In the genomic region with DNA sequence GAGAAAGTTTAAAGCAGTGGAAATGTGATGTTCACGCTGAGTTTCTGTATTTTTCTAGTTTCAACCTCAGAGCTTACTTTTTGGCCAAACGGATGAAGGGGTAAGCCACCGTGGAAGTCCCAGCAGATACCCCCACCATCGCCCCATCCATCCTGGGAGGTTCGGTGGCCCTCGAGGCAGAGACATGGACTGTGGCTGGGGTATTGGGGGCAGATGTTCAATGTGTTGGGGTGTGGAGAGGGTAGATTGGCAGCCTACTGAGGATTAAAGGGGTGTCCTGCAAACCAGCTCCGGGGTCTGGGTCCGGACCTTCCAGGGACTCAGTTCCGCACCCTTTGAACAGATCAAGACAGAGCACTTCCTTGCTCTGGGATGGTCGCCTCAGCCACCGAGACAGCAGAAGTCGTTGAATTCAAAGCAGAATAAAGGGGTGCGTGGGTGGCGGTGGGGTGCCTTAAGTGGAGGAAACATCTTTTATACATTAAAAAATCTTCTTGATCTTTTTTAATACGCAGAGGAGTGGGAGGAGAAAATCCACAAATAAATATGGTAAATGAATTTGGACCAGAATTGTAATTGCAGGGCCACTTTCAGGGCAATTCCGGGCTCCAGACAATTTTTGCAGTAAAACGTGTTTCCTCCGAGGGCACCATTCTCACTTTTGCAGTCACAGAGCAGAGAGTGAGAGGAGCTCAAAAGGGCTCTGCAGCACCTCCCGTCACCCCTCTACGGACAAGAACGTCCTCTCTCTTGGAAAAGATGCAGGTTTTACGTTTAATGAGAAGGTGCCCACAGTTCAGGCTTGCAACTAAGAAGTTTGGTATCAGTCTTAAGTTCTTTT, we compare ENCODE assay signal across 10 cellular contexts. TPM values are rescaled to one million over a fixed set of nuclear protein-coding genes. Genes with fewer than 3 reads are reported as not detected.
DNase-seq lines count a peak whose midpoint lies in the region; ATAC-seq lines count a peak whose summit lies in the region.
"Had no signal": no experiment of that assay in that cellular context is flagged by ENCODE, and none has a peak within 500 bp of the region (broad histone marks: within the 10 kb centered on the region; RNA-seq: fewer than 3 reads in every experiment).

No MANE protein-coding gene starts in this region.

- H3K4me3 Mint-ChIP-seq in CD8-positive, alpha-beta memory T cell, result peak overlapping the region in 5 of 7 donors; percentile 42 to 71 (median 54)
- H3K4me3 Mint-ChIP-seq in memory B cell, result no peak overlapping the region

- H3K9me3 Mint-ChIP-seq in CD8-positive, alpha-beta memory T cell, result peaks cover 0 to 6% (median 2%) of the 10 kb centered on the region in 5 donors
- H3K9me3 Mint-ChIP-seq in memory B cell, result peaks cover 2% of the 10 kb centered on the region

- no peak overlapping the region for H3K4me3 ChIP-seq in CD8-positive, alpha-beta memory T cell (ENCODE audit: low read length)
- H3K4me3 ChIP-seq in SK-N-MC, result peak overlapping the region; percentile 83

- peak overlapping the region in 5 of 8 donors; percentile 47 to 93 (median 74) for H3K27ac Mint-ChIP-seq in CD8-positive, alpha-beta memory T cell
- peak overlapping the region; percentile 82 for H3K27ac Mint-ChIP-seq in memory B cell

- H3K36me3 ChIP-seq in CD8-positive, alpha-beta memory T cell (ENCODE audit: insufficient read depth, low read length), result no peaks in the 10 kb centered on the region
- H3K36me3 ChIP-seq in SK-N-MC (ENCODE audit: insufficient read depth, low read length), result no peaks in the 10 kb centered on the region
- H3K36me3 ChIP-seq: brain microvascular endothelial cell, SJCRH30 had no signal

- CTCF ChIA-PET in CD8-positive, alpha-beta memory T cell (lab: Charles Lee), result interaction anchor here (0.9 to 2.5 kb wide), 4 partner anchors 15 to 37 kb away, joined by 3 to 7 read pairs (median 5); partner anchors contain the start of gene CBX4

- no peak overlapping the region for H3K27ac ChIP-seq in CD8-positive, alpha-beta memory T cell (ENCODE audit: low read depth, low read length)
- peak overlapping the region; percentile 67 for H3K27ac ChIP-seq in SK-N-MC
- H3K27ac ChIP-seq: brain microvascular endothelial cell, SJCRH30 had no signal

- peak overlapping the region; percentile 33 for H3K9ac ChIP-seq in SK-N-MC (ENCODE audit: insufficient read length)

- ATAC-seq in GM21515 (IDR thresholded peaks at IDR 0.05; ENCODE audit: unreplicated experiment), result peak; percentile 9
- ATAC-seq in memory B cell (ENCODE audit: low read depth), result no peak
- ATAC-seq in HG03175 (IDR thresholded peaks at IDR 0.05; ENCODE audit: unreplicated experiment), result no peak
- ATAC-seq in GM19023 (IDR thresholded peaks at IDR 0.05; ENCODE audit: unreplicated experiment), result no peak

- no peaks in the 10 kb centered on the region for H3K9me3 ChIP-seq in CD8-positive, alpha-beta memory T cell (ENCODE audit: low read length)
- H3K9me3 ChIP-seq in SK-N-MC (ENCODE audit: low read depth, low read length), result no peaks in the 10 kb centered on the region
- H3K9me3 ChIP-seq: SJCRH30 had no signal

- no peak for DNase-seq in CD8-positive, alpha-beta memory T cell
- DNase-seq in SK-N-MC (ENCODE audit: low read depth, low spot score), result no peak
- DNase-seq in memory B cell (ENCODE audit: low spot score in 2 of 2), result no peak
- DNase-seq in GDM1 (lab: John Stamatoyannopoulos, UW), result no peak
- no peak for DNase-seq in DMS79 treated with DMSO at 0.1 percent for 48 hours (lab: John Stamatoyannopoulos, UW)
- DNase-seq: brain microvascular endothelial cell, SJCRH30 had no signal

- peaks cover 70 to 80% of the 10 kb centered on the region in 2 donors for H3K27me3 Mint-ChIP-seq in CD8-positive, alpha-beta memory T cell
- H3K27me3 Mint-ChIP-seq in memory B cell, result peaks cover 39% of the 10 kb centered on the region

- peaks cover 47% of the 10 kb centered on the region for H3K4me1 ChIP-seq in CD8-positive, alpha-beta memory T cell (ENCODE audit: insufficient read depth, low read length)

- H3K27me3 ChIP-seq in CD8-positive, alpha-beta memory T cell (ENCODE audit: insufficient read depth, low read length, poor library complexity, severe bottlenecking), result peaks cover 94% of the 10 kb centered on the region

- H3K36me3 Mint-ChIP-seq in CD8-positive, alpha-beta memory T cell, result no peaks in the 10 kb centered on the region
- peaks cover 4% of the 10 kb centered on the region for H3K36me3 Mint-ChIP-seq in memory B cell

- H3K4me1 Mint-ChIP-seq in CD8-positive, alpha-beta memory T cell, result peaks cover 17 to 42% (median 24%) of the 10 kb centered on the region in 3 donors
- peaks cover 14% of the 10 kb centered on the region for H3K4me1 Mint-ChIP-seq in memory B cell

- POLR2A ChIA-PET in CD8-positive, alpha-beta memory T cell (lab: Charles Lee), result interaction anchor here (0.9 to 2.5 kb wide), 3 partner anchors 8 to 35 kb away, joined by 3 to 15 read pairs (median 7); partner anchors contain the start of gene CBX4

RNA-seq across cellular contexts. Expression of gene CBX8, which starts 8.2 kb away (rescaled TPM):
- 1 to 10 TPM; 1.9 to 2.2 TPM for total RNA-seq in CD8-positive, alpha-beta memory T cell
- polyA plus RNA-seq in CD8-positive, alpha-beta memory T cell, result 0.91 TPM

RNA-seq across cellular contexts. Expression of gene CBX2, which starts 27.1 kb away (rescaled TPM):
- total RNA-seq in CD8-positive, alpha-beta memory T cell, result 1 to 10 TPM; 2.0 to 2.2 TPM
- 0.10 TPM for polyA plus RNA-seq in CD8-positive, alpha-beta memory T cell

RNA-seq across cellular contexts. Expression of gene CBX4, which starts 34.2 kb away (rescaled TPM):
- 10 to 100 TPM in 1 of 2 experiments, 1 to 10 TPM in 1; 9.8 to 12.2 TPM for total RNA-seq in CD8-positive, alpha-beta memory T cell
- 12.1 TPM for polyA plus RNA-seq in CD8-positive, alpha-beta memory T cell
